13 cellular contexts compared by ENCODE assay signal in the genomic region with DNA sequence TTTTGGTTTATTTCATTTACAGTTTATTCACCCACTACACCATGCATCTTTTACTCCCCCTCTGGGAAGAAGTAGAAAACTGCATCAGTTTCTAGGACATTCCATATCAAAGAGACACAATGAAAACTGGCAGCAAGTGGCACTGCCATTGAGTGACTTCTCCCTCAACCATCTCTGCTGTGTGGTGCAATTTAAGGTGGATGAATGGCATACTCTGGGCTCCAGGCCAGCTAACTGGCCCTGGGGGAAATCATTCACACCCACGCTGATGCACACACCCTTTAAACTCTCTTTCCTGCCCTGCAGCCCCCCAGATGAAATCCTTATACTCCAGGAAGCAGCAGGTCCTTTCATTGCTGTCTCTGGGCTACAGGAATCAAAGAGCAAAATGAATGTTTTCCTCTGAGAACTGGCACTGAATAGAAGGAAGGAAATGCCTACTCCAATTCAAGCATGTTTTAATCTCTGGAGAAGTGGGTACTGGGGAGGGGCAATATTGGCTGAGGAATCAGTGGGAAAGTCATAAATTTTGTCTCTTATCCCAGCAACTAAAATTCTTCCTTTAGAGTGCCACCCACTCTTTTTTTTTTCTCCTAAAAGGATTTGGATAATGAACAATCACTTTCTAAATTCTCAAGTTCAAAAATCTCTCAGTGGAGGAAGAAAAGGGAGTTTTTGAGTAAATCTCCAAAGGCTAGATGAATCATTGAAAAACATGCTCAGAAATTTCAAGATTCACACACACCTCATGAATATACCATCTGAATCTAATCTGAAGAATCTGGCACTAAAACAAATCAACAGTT. TPM values are rescaled to one million over a fixed set of nuclear protein-coding genes. Genes with fewer than 3 reads are reported as not detected.
A peak's percentile ranks its signal among the peaks of the same experiment; 100 is the strongest.
DNase-seq lines count a peak whose midpoint lies in the region; ATAC-seq, FAIRE-seq and TF ChIP-seq lines count a peak whose summit lies in the region.
"Had no signal": no experiment of that assay in that cellular context is flagged by ENCODE, and none has a peak within 500 bp of the region (broad histone marks: within the 10 kb centered on the region; RNA-seq: fewer than 3 reads in every experiment).

No MANE protein-coding gene starts in this region.

- no peak overlapping the region for H3K27ac Mint-ChIP-seq in naive thymus-derived CD8-positive, alpha-beta T cell
- H3K27ac Mint-ChIP-seq: T-helper 2 cell treated with Interferon-gamma antibody and Interleukin-4, amounts not matched to agents 5 μg/mL and 100 μg/mL, for 36 hours had no signal

- FAIRE-seq in GM12892 (lab: Jason Lieb, UNC), result no peak
- FAIRE-seq: colon had no signal

- peaks cover 0 to 17% (median 11%) of the 10 kb centered on the region in 3 donors for H3K36me3 Mint-ChIP-seq in naive thymus-derived CD8-positive, alpha-beta T cell

- H3K27me3 ChIP-seq in suprapubic skin, result no peaks in the 10 kb centered on the region
- H3K27me3 ChIP-seq: right lobe of liver had no signal

- ATAC-seq in HG02938 (IDR thresholded peaks at IDR 0.05; ENCODE audit: unreplicated experiment), result no peak
- ATAC-seq in naive thymus-derived CD8-positive, alpha-beta T cell, result no peak

- no peaks in the 10 kb centered on the region for H3K4me1 Mint-ChIP-seq in naive thymus-derived CD8-positive, alpha-beta T cell

- DNase-seq in NCI-H748 (lab: John Stamatoyannopoulos, UW; ENCODE audit: unreplicated experiment) (peak; percentile 16), NCI-H748 treated with DMSO at 0.1 percent for 48 hours (lab: John Stamatoyannopoulos, UW) (no peak), RWPE1 (ENCODE audit: low spot score) (peak; percentile 56), fibroblast of pulmonary artery (ENCODE audit: low read depth) (peak; percentile 40), suprapubic skin (ENCODE audit: low spot score in 2 of 2) (no peak), GM12892 (ENCODE audit: insufficient read length) (no peak)
- DNase-seq in naive thymus-derived CD8-positive, alpha-beta T cell, result no peak
- DNase-seq: AML-193, NCI-H510A, right lobe of liver had no signal

- POLR2A ChIA-PET in RWPE1 (lab: Yijun Ruan, JAX; ENCODE audit: low non-redundant PET), result interaction anchor here (0.6 kb wide), 1 partner anchor 94 kb away, joined by 3 read pairs; no protein-coding TSS in a partner anchor
- POLR2A ChIA-PET in naive thymus-derived CD8-positive, alpha-beta T cell (lab: Charles Lee), result no interaction called here

- WGBS in suprapubic skin, result 0% methylated on average over 1 of the region's 1 CpG

- peaks cover 0 to 31% (median 18%) of the 10 kb centered on the region in 9 donors for H3K9me3 Mint-ChIP-seq in naive thymus-derived CD8-positive, alpha-beta T cell

- H3K9me3 ChIP-seq in suprapubic skin, result peaks cover 8% of the 10 kb centered on the region
- H3K9me3 ChIP-seq: right lobe of liver had no signal

- H3K27ac ChIP-seq in RWPE1 (peak overlapping the region; percentile 88), suprapubic skin (peak overlapping the region; percentile 23)
- H3K27ac ChIP-seq: right lobe of liver had no signal

- CTCF ChIA-PET in RWPE1 (lab: Yijun Ruan, JAX), result interaction anchor here (0.6 kb wide), 1 partner anchor 138 kb away, joined by 3 read pairs; no protein-coding TSS in a partner anchor

- TF ChIP-seq EP300 in suprapubic skin (IDR thresholded peaks at IDR 0.05), result no peak

- H3K27me3 Mint-ChIP-seq in naive thymus-derived CD8-positive, alpha-beta T cell, result peaks cover 11 to 27% (median 23%) of the 10 kb centered on the region in 5 donors

- peaks cover 31% of the 10 kb centered on the region for H3K4me1 ChIP-seq in suprapubic skin
- H3K4me1 ChIP-seq: right lobe of liver had no signal

- no peaks in the 10 kb centered on the region for H3K36me3 ChIP-seq in suprapubic skin
- H3K36me3 ChIP-seq: right lobe of liver had no signal

- H3K4me3 ChIP-seq in fibroblast of pulmonary artery (replicated peaks; ENCODE audit: low read depth, low read length), result no peak overlapping the region
- no peak overlapping the region for H3K4me3 ChIP-seq in suprapubic skin
- H3K4me3 ChIP-seq: right lobe of liver had no signal

- no peak for TF ChIP-seq POLR2A in suprapubic skin (IDR thresholded peaks at IDR 0.05)
- TF ChIP-seq POLR2A in GM12892 (IDR thresholded peaks at IDR 0.05; ENCODE audit: low read depth, low read length), result no peak

- H3K4me3 Mint-ChIP-seq in naive thymus-derived CD8-positive, alpha-beta T cell, result no peak overlapping the region
- H3K4me3 Mint-ChIP-seq: T-helper 2 cell treated with Interferon-gamma antibody and Interleukin-4, amounts not matched to agents 5 μg/mL and 100 μg/mL, for 36 hours had no signal

- TF ChIP-seq CTCF in RWPE1 (conservative IDR thresholded peaks at IDR 0.05; ENCODE audit: low read depth) (no peak), fibroblast of pulmonary artery (IDR thresholded peaks at IDR 0.05; ENCODE audit: low read length, missing control alignments) (peak; percentile 38), suprapubic skin (IDR thresholded peaks at IDR 0.05) (no peak)

RNA-seq across cellular contexts. Expression of a gene that starts 16.9 kb away (rescaled TPM):
- not detected for total RNA-seq in suprapubic skin
- polyA plus RNA-seq in GM12892 (2012; ENCODE audit: missing spikeins), result not detected
- not detected for total RNA-seq in naive thymus-derived CD8-positive, alpha-beta T cell
- polyA plus RNA-seq in naive thymus-derived CD8-positive, alpha-beta T cell, result not detected
- total RNA-seq: right lobe of liver had no signal

Comparison
In these comparisons a context has a peak if more than half of its experiments do, and no peak if none do; other contexts are left out.
1. DNase-seq: peak in NCI-H748 (single experiment), RWPE1 (single experiment) and fibroblast of pulmonary artery (single experiment); none in NCI-H748 treated with DMSO at 0.1 percent for 48 hours (single experiment), suprapubic skin (0 of 2), GM12892 (single experiment) and naive thymus-derived CD8-positive, alpha-beta T cell (0 of 10).